Comparison of ENCODE assay signal across 9 cellular contexts in genomic region chr3:188266581-188267274, GRCh38.
DNase-seq lines count a peak whose midpoint lies in the region; ATAC-seq and TF ChIP-seq lines count a peak whose summit lies in the region.
"Had no signal": no experiment of that assay in that cellular context is flagged by ENCODE, and none has a peak within 500 bp of the region (broad histone marks: within the 10 kb centered on the region; RNA-seq: fewer than 3 reads in every experiment).

No MANE protein-coding gene starts in this region.

- DNase-seq in HFFc6 (peak; percentile 74), coronary artery (ENCODE audit: low spot score) (peak; percentile 85), left colon (peak in 1 of 2 donors; percentile 69), superior temporal gyrus (ENCODE audit: extremely low spot score) (peak; percentile 56), amniotic stem cell (lab: John Stamatoyannopoulos, UW) (no peak), GM19240 (ENCODE audit: insufficient read length, low spot score) (no peak), nucleus accumbens (lab: John Stamatoyannopoulos, UW) (no peak)

- no peak overlapping the region for H3K4me3 Mint-ChIP-seq in HFFc6
- H3K4me3 Mint-ChIP-seq: mesothelial cell of epicardium had no signal

- no peak overlapping the region for H3K27ac Mint-ChIP-seq in HFFc6
- H3K27ac Mint-ChIP-seq: mesothelial cell of epicardium had no signal

- H3K36me3 Mint-ChIP-seq in HFFc6 (ENCODE audit: low read depth) = 0 out of 2 replicates have a peak, but pooled peaks cover 5% of the 10 kb centered on the region
- H3K36me3 Mint-ChIP-seq: mesothelial cell of epicardium had no signal

- H3K27ac ChIP-seq in coronary artery = peak overlapping the region; percentile 88 to 98

- no peaks in the 10 kb centered on the region; the same call in 1 of the 2 replicates for H3K27me3 Mint-ChIP-seq in HFFc6 (ENCODE audit: insufficient read depth)

- ATAC-seq in left colon (peak; percentile 35), GM21367 (IDR thresholded peaks at IDR 0.05; ENCODE audit: unreplicated experiment) (no peak)

- no peaks in the 10 kb centered on the region for H3K9me3 Mint-ChIP-seq in HFFc6
- H3K9me3 Mint-ChIP-seq: mesothelial cell of epicardium had no signal

- intact Hi-C loops in left colon (cut with DNase I, micrococcal nuclease) = loop anchor here in 1 of 2 donors (10.0 kb wide), 2 partner anchors 52 to 522 kb away; partner anchors contain the start of gene BCL6

- no peaks in the 10 kb centered on the region; the same call in 1 of the 2 replicates for H3K4me1 Mint-ChIP-seq in HFFc6 (ENCODE audit: low read depth)

- H3K4me3 ChIP-seq in coronary artery = peak overlapping the region; percentile 55

- TF ChIP-seq CTCF in HFFc6 (IDR thresholded peaks at IDR 0.05) (no peak), coronary artery (IDR thresholded peaks at IDR 0.05) (no peak)

Comparison
In these comparisons a context has a peak if more than half of its experiments do, and no peak if none do; other contexts are left out.
1. DNase-seq: peak in HFFc6 (single experiment), coronary artery (single experiment) and superior temporal gyrus (single experiment); none in amniotic stem cell (single experiment), GM19240 (single experiment) and nucleus accumbens (0 of 56).